In the genomic region with DNA sequence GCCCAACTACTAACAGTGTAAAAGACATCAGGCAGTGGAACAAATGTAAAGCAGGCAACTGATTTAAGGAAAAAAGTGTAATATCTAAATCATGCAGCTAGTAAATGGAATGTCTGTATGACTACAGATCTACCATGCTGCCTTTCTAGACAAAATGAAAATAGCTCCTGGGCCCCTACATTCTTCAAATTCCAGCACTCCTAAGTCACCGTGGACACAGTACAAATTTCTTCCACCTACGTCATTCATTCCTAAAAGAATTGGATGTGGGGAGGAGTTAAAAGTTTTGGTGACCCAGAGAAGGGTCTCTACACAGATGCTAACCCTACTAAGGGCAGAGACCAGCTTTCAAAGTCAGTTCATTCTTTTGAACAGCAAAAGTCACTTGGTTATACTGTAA, we compare ENCODE assay signal across 18 cellular contexts.
A peak's percentile ranks its signal among the peaks of the same experiment; 100 is the strongest.
DNase-seq lines count a peak whose midpoint lies in the region; ATAC-seq and TF ChIP-seq lines count a peak whose summit lies in the region.
"Had no signal": no experiment of that assay in that cellular context is flagged by ENCODE, and none has a peak within 500 bp of the region (broad histone marks: within the 10 kb centered on the region; RNA-seq: fewer than 3 reads in every experiment).

No MANE protein-coding gene starts in this region.

- no peak overlapping the region for H2BK12ac ChIP-seq in trophoblast cell (ENCODE audit: low read length)

- no peaks in the 10 kb centered on the region for H3K9me3 ChIP-seq in trophoblast cell (ENCODE audit: insufficient read depth, low read depth, low read length)

- H4K8ac ChIP-seq in trophoblast cell (ENCODE audit: low read depth, low read length) = no peak overlapping the region

- DNase-seq in ELF-1 (ENCODE audit: low read depth, low spot score) (peak; percentile 4), RKO (ENCODE audit: low spot score) (peak; percentile 15), dedifferentiated amniotic fluid mesenchymal stem cell (ENCODE audit: extremely low spot score) (peak; percentile 76), trophoblast cell (peak; percentile 14 to 60), posterior vena cava (ENCODE audit: low spot score) (no peak), type B pancreatic cell (ENCODE audit: extremely low spot score, unreplicated experiment) (no peak)
- no peak for DNase-seq in activated CD4-positive, alpha-beta memory T cell treated with anti-CD3 and anti-CD28 coated beads for 36 hours
- DNase-seq: activated CD8-positive, alpha-beta memory T cell treated with anti-CD3 and anti-CD28 coated beads for 24 hours; activated effector memory CD4-positive, alpha-beta T cell treated with anti-CD3 and anti-CD28 coated beads, Interleukin-2, amount 50 U/mL, for 16 hours; head of caudate nucleus; KBM-7; kidney; NCI-H2227 treated with DMSO at 0.1 percent for 48 hours; stimulated activated CD4-positive, alpha-beta T cell treated with anti-CD3 and anti-CD28 coated beads, Interleukin-12 subunit alpha, Interleukin-12 subunit beta, amount 100 ng/mL, for 4 hours; WERI-Rb-1 had no signal

- ATAC-seq in HG02798 (IDR thresholded peaks at IDR 0.05; ENCODE audit: poor library complexity, unreplicated experiment) = no peak

- no peaks in the 10 kb centered on the region for H3K36me3 ChIP-seq in trophoblast cell (ENCODE audit: control insufficient read depth in 1 of 2, insufficient read depth in 2 of 2, low read length in 2 of 2)
- H3K36me3 ChIP-seq: WERI-Rb-1 had no signal

- H3K27me3 ChIP-seq in trophoblast cell (ENCODE audit: insufficient read depth, low read length) = no peaks in the 10 kb centered on the region

- no peak overlapping the region for H4K12ac ChIP-seq in trophoblast cell (ENCODE audit: low read depth, low read length)

- H2BK5ac ChIP-seq in trophoblast cell (ENCODE audit: low read depth, low read length, poor library complexity) = no peak overlapping the region

- CTCF ChIA-PET in activated CD4-positive, alpha-beta memory T cell treated with anti-CD3 and anti-CD28 coated beads for 36 hours (lab: Charles Lee) = no interaction called here

- H3K4me2 ChIP-seq in trophoblast cell (ENCODE audit: low read length) = no peak overlapping the region

- H3K4me1 Mint-ChIP-seq in activated CD4-positive, alpha-beta memory T cell treated with anti-CD3 and anti-CD28 coated beads for 36 hours (ENCODE audit: low read depth) = no peaks in the 10 kb centered on the region
- H3K4me1 Mint-ChIP-seq in type B pancreatic cell (ENCODE audit: unreplicated experiment) = no peaks in the 10 kb centered on the region
- H3K4me1 Mint-ChIP-seq: CD14-positive monocyte had no signal

- no peak overlapping the region for H3K27ac ChIP-seq in trophoblast cell (ENCODE audit: low read depth, low read length)
- H3K27ac ChIP-seq: parathyroid adenoma, WERI-Rb-1 had no signal

- POLR2A ChIA-PET in activated CD4-positive, alpha-beta memory T cell treated with anti-CD3 and anti-CD28 coated beads for 36 hours (lab: Charles Lee) = no interaction called here

- H3K27me3 Mint-ChIP-seq in activated CD4-positive, alpha-beta memory T cell treated with anti-CD3 and anti-CD28 coated beads for 36 hours = no peaks in the 10 kb centered on the region
- no peaks in the 10 kb centered on the region for H3K27me3 Mint-ChIP-seq in type B pancreatic cell

- H3K9ac ChIP-seq in trophoblast cell (ENCODE audit: low read length) = no peak overlapping the region
- H3K9ac ChIP-seq: parathyroid adenoma had no signal

- no peaks in the 10 kb centered on the region for H3K79me1 ChIP-seq in trophoblast cell (ENCODE audit: low read length)

- H2BK120ac ChIP-seq in trophoblast cell (ENCODE audit: insufficient read depth, low read length, poor library complexity) = no peak overlapping the region

- no peak overlapping the region for H3K18ac ChIP-seq in trophoblast cell (ENCODE audit: low read length)

- TF ChIP-seq CTCF in type B pancreatic cell (conservative IDR thresholded peaks at IDR 0.05) = no peak

- no peak overlapping the region for H3K14ac ChIP-seq in trophoblast cell (ENCODE audit: low read length)

- no peak overlapping the region for H2AFZ ChIP-seq in trophoblast cell (ENCODE audit: insufficient read depth, low read length, poor library complexity)
- H2AFZ ChIP-seq: parathyroid adenoma had no signal

- intact Hi-C loops in posterior vena cava (cut with DNase I) = no loop called here
- intact Hi-C loops in activated CD4-positive, alpha-beta memory T cell treated with anti-CD3 and anti-CD28 coated beads for 36 hours (cut with micrococcal nuclease) = no loop called here

- no peaks in the 10 kb centered on the region for H3K79me2 ChIP-seq in trophoblast cell (ENCODE audit: control insufficient read depth, insufficient read depth, low read length, poor library complexity)
- H3K79me2 ChIP-seq: parathyroid adenoma had no signal

- H3K4ac ChIP-seq in trophoblast cell (ENCODE audit: low read depth, low read length) = no peak overlapping the region

- H3K23ac ChIP-seq in trophoblast cell (ENCODE audit: low read length) = no peak overlapping the region

- no peak overlapping the region for H3K27ac Mint-ChIP-seq in activated CD4-positive, alpha-beta memory T cell treated with anti-CD3 and anti-CD28 coated beads for 36 hours
- no peak overlapping the region for H3K27ac Mint-ChIP-seq in type B pancreatic cell
- H3K27ac Mint-ChIP-seq: CD14-positive monocyte had no signal

- no peaks in the 10 kb centered on the region for H3K4me1 ChIP-seq in trophoblast cell (ENCODE audit: control insufficient read depth in 1 of 2, insufficient read depth in 2 of 2, low read length in 2 of 2)
- H3K4me1 ChIP-seq: parathyroid adenoma had no signal

- H4K91ac ChIP-seq in trophoblast cell (ENCODE audit: low read depth, low read length) = no peak overlapping the region

- no CpG with 5 or more reads among the region's 2 CpGs for WGBS in trophoblast cell (ENCODE audit: extremely low coverage, insufficient coverage, insufficient read length)

- no peak overlapping the region for H3K4me3 ChIP-seq in trophoblast cell (ENCODE audit: low read depth, low read length)

- H3K9me3 Mint-ChIP-seq in activated CD4-positive, alpha-beta memory T cell treated with anti-CD3 and anti-CD28 coated beads for 36 hours = peaks cover 32% of the 10 kb centered on the region
- H3K9me3 Mint-ChIP-seq in type B pancreatic cell = peaks cover 12% of the 10 kb centered on the region

- H2AK5ac ChIP-seq in trophoblast cell (ENCODE audit: low read length) = no peak overlapping the region

- no peak overlapping the region for H3K4me3 Mint-ChIP-seq in activated CD4-positive, alpha-beta memory T cell treated with anti-CD3 and anti-CD28 coated beads for 36 hours
- no peak overlapping the region for H3K4me3 Mint-ChIP-seq in type B pancreatic cell
- H3K4me3 Mint-ChIP-seq: CD14-positive monocyte had no signal

- H3K36me3 Mint-ChIP-seq in activated CD4-positive, alpha-beta memory T cell treated with anti-CD3 and anti-CD28 coated beads for 36 hours = no peaks in the 10 kb centered on the region
- no peaks in the 10 kb centered on the region for H3K36me3 Mint-ChIP-seq in type B pancreatic cell
- H3K36me3 Mint-ChIP-seq: CD14-positive monocyte had no signal

Comparison
In these comparisons a context has a peak if more than half of its experiments do, and no peak if none do; other contexts are left out.
1. DNase-seq: peak in ELF-1 (single experiment), RKO (single experiment), dedifferentiated amniotic fluid mesenchymal stem cell (single experiment) and trophoblast cell (2 of 2); none in posterior vena cava (single experiment), activated CD4-positive, alpha-beta memory T cell treated with anti-CD3 and anti-CD28 coated beads for 36 hours (single experiment) and type B pancreatic cell (single experiment).